In genomic region chr15:88083828-88084760, GRCh38 we compare ENCODE assay signal across 21 cellular contexts.
DNase-seq lines count a peak whose midpoint lies in the region; TF ChIP-seq lines count a peak whose summit lies in the region.
"Had no signal": no experiment of that assay in that cellular context is flagged by ENCODE, and none has a peak within 500 bp of the region (broad histone marks: within the 10 kb centered on the region; RNA-seq: fewer than 3 reads in every experiment).

No MANE protein-coding gene starts in this region.

- no peaks in the 10 kb centered on the region for H3K36me3 Mint-ChIP-seq in nephron (ENCODE audit: low read depth)
- H3K36me3 Mint-ChIP-seq: activated naive CD8-positive, alpha-beta T cell treated with anti-CD3 and anti-CD28 coated beads for 36 hours; CD8-positive, alpha-beta T cell; T-cell had no signal

- no peaks in the 10 kb centered on the region for H3K9me3 Mint-ChIP-seq in nephron
- H3K9me3 Mint-ChIP-seq: activated naive CD8-positive, alpha-beta T cell treated with anti-CD3 and anti-CD28 coated beads for 36 hours; activated T-helper 17 cell treated with anti-CD3 and anti-CD28 coated beads, Interleukin-2, amount 50 U/mL, for 72 hours; CD8-positive, alpha-beta T cell; T-cell had no signal

- H3K27me3 ChIP-seq in GM23248 (replicated peaks; ENCODE audit: insufficient read depth): no peaks in the 10 kb centered on the region; the same call in 1 of the 2 replicates

- H3K9ac ChIP-seq in GM23248: no peak overlapping the region

- H3K27ac ChIP-seq in GM23248 (no peak overlapping the region), coronary artery (peak overlapping the region; percentile 19 to 65)

- H3K4me3 ChIP-seq in AG09309 (ENCODE audit: control insufficient read depth, low read depth, low read length) (no peak overlapping the region), GM23248 (no peak overlapping the region), coronary artery (no peak overlapping the region)
- H3K4me3 ChIP-seq: lung had no signal

- peak overlapping the region in 1 of 3 experiments; percentile 9 for H3K4me3 Mint-ChIP-seq in nephron
- H3K4me3 Mint-ChIP-seq: activated naive CD8-positive, alpha-beta T cell treated with anti-CD3 and anti-CD28 coated beads for 36 hours; activated T-helper 17 cell treated with anti-CD3 and anti-CD28 coated beads, Interleukin-2, amount 50 U/mL, for 72 hours; CD8-positive, alpha-beta T cell; HFFc6; T-cell had no signal

- no peak overlapping the region for H3K4me2 ChIP-seq in GM23248 (ENCODE audit: unreplicated experiment)

- H2AFZ ChIP-seq in GM23248: no peak overlapping the region

- 8 to 11% methylated on average over 9 of the region's 9 CpGs for WGBS in GM23248 (ENCODE audit: low coverage in 1 of 2, low lambda C conversion rate in 2 of 2, missing lambda C conversion rate in 2 of 2), 2 experiments

- TF ChIP-seq CTCF in AG09309 (IDR thresholded peaks at IDR 0.05; ENCODE audit: control insufficient read depth, insufficient read depth, low read depth, low read length, missing control alignments) (no peak), coronary artery (IDR thresholded peaks at IDR 0.05) (no peak), nephron (IDR thresholded peaks at IDR 0.05; ENCODE audit: unreplicated experiment in 3 of 3) (no peak)

- in situ Hi-C loops in GM23248 (cut with MboI): no loop called here

- no peaks in the 10 kb centered on the region for H3K9me2 ChIP-seq in GM23248 (ENCODE audit: insufficient read depth)

- H3K36me3 ChIP-seq in GM23248 (ENCODE audit: low read depth): no peaks in the 10 kb centered on the region

- H3F3A ChIP-seq in GM23248 (ENCODE audit: insufficient read depth): no peaks in the 10 kb centered on the region

- peaks cover 31% of the 10 kb centered on the region for H3K4me1 Mint-ChIP-seq in nephron
- H3K4me1 Mint-ChIP-seq: activated naive CD8-positive, alpha-beta T cell treated with anti-CD3 and anti-CD28 coated beads for 36 hours; activated T-helper 17 cell treated with anti-CD3 and anti-CD28 coated beads, Interleukin-2, amount 50 U/mL, for 72 hours; T-cell had no signal

- DNase-seq in AG09309 (ENCODE audit: low read depth) (peak; percentile 21), GM23248 (peak; percentile 52), coronary artery (ENCODE audit: low spot score) (no peak), putamen (ENCODE audit: low spot score) (no peak), NCI-H2227 (lab: John Stamatoyannopoulos, UW; ENCODE audit: unreplicated experiment) (no peak), NCI-H2081 treated with DMSO at 0.1 percent for 48 hours (lab: John Stamatoyannopoulos, UW) (no peak)
- no peak for DNase-seq in stimulated activated CD4-positive, alpha-beta T cell treated with anti-CD3 and anti-CD28 coated beads, Interleukin-12 subunit alpha, Interleukin-12 subunit beta, amount 100 ng/mL, for 4 hours
- DNase-seq: activated CD4-positive, alpha-beta T cell treated with anti-CD3 and anti-CD28 coated beads, Interleukin-2, amount 50 U/mL, for 1 hour; activated naive CD8-positive, alpha-beta T cell treated with anti-CD3 and anti-CD28 coated beads for 36 hours; CD8-positive, alpha-beta T cell; DND-41; foreskin fibroblast; HFFc6; NCI-H1417; NCI-H2171 treated with DMSO at 0.1 percent for 48 hours; NCI-H69; SHP77; T-cell had no signal

- peak overlapping the region; percentile 87 to 93 (median 90) for H3K27ac Mint-ChIP-seq in nephron
- H3K27ac Mint-ChIP-seq: activated naive CD8-positive, alpha-beta T cell treated with anti-CD3 and anti-CD28 coated beads for 36 hours; activated T-helper 17 cell treated with anti-CD3 and anti-CD28 coated beads, Interleukin-2, amount 50 U/mL, for 72 hours; CD8-positive, alpha-beta T cell; HFFc6; T-cell had no signal

- no peaks in the 10 kb centered on the region for H3K4me1 ChIP-seq in GM23248 (ENCODE audit: insufficient read depth)

- no peaks in the 10 kb centered on the region for H3K79me2 ChIP-seq in GM23248 (ENCODE audit: insufficient read depth)

- peaks cover 1% of the 10 kb centered on the region for H3K27me3 Mint-ChIP-seq in nephron (ENCODE audit: low read depth)

- no peaks in the 10 kb centered on the region for H3K9me3 ChIP-seq in GM23248 (ENCODE audit: low read depth)

- no peaks in the 10 kb centered on the region for H4K20me1 ChIP-seq in GM23248 (ENCODE audit: insufficient read depth)

Comparison
In these comparisons a context has a peak if more than half of its experiments do, and no peak if none do; other contexts are left out.
1. DNase-seq: peak in AG09309 (single experiment) and GM23248 (single experiment); none in coronary artery (single experiment), putamen (single experiment), NCI-H2227 (single experiment), NCI-H2081 treated with DMSO at 0.1 percent for 48 hours (single experiment) and stimulated activated CD4-positive, alpha-beta T cell treated with anti-CD3 and anti-CD28 coated beads, Interleukin-12 subunit alpha, Interleukin-12 subunit beta, amount 100 ng/mL, for 4 hours (single experiment).